18 cellular contexts compared by ENCODE assay signal in genomic region chr9:104142799-104143553, GRCh38. TPM values are rescaled to one million over a fixed set of nuclear protein-coding genes. Genes with fewer than 3 reads are reported as not detected.
DNase-seq lines count a peak whose midpoint lies in the region; ATAC-seq, FAIRE-seq and TF ChIP-seq lines count a peak whose summit lies in the region.
"Had no signal": no experiment of that assay in that cellular context is flagged by ENCODE, and none has a peak within 500 bp of the region (broad histone marks: within the 10 kb centered on the region; RNA-seq: fewer than 3 reads in every experiment).

No MANE protein-coding gene starts in this region.

- H3K4me1 ChIP-seq in neuronal stem cell (ENCODE audit: control insufficient read depth in 2 of 2, insufficient read depth in 1 of 2, low read depth in 1 of 2, low read length in 2 of 2) (no peaks in the 10 kb centered on the region), ascending aorta (no peaks in the 10 kb centered on the region), heart right ventricle (no peaks in the 10 kb centered on the region)
- H3K4me1 ChIP-seq: HAP-1 had no signal

- H3K9me3 ChIP-seq in neuronal stem cell (replicated peaks in 1 of 2; ENCODE audit: control insufficient read depth in 2 of 2, insufficient read depth in 1 of 2, low read depth in 1 of 2, low read length in 2 of 2) (no peaks in the 10 kb centered on the region), ascending aorta (no peaks in the 10 kb centered on the region), heart right ventricle (no peaks in the 10 kb centered on the region)
- H3K9me3 ChIP-seq: HAP-1 had no signal

- no peaks in the 10 kb centered on the region for H3K79me1 ChIP-seq in neuronal stem cell (ENCODE audit: low read depth, low read length)

- H2BK12ac ChIP-seq in neuronal stem cell (ENCODE audit: low read length): no peak overlapping the region

- H3K4me3 ChIP-seq in neuronal stem cell (ENCODE audit: low read length in 2 of 2): no peak overlapping the region
- no peak overlapping the region for H3K4me3 ChIP-seq in ascending aorta
- H3K4me3 ChIP-seq in heart right ventricle: no peak overlapping the region
- H3K4me3 ChIP-seq: GM12878, GM23338, HAP-1 had no signal

- intact Hi-C loops in ascending aorta (cut with DNase I) (no loop called here), heart right ventricle (cut with DNase I) (no loop called here)

- DNase-seq in activated CD8-positive, alpha-beta memory T cell treated with anti-CD3 and anti-CD28 coated beads, Interleukin-2, amount 10 ng/mL, durations not matched to agents 7 days and 5 days: peak; percentile 39
- DNase-seq in activated CD8-positive, alpha-beta memory T cell treated with anti-CD3 and anti-CD28 coated beads, Interleukin-2, amount 50 U/mL, for 4 hours: no peak
- DNase-seq in H54 (ENCODE audit: insufficient read length, low spot score) (no peak), UCSD-AML1 (lab: John Stamatoyannopoulos, UW; ENCODE audit: unreplicated experiment) (peak; percentile 5), neuronal stem cell (ENCODE audit: low spot score) (no peak), ascending aorta (ENCODE audit: low spot score in 2 of 2) (no peak), heart right ventricle (no peak), COLO829 (ENCODE audit: low spot score) (no peak)
- DNase-seq: ACHN; C1 segment of cervical spinal cord; CD4-positive, alpha-beta T cell; DMS79 had no signal

- no peak overlapping the region for H2BK15ac ChIP-seq in neuronal stem cell (ENCODE audit: low read length)

- H3K18ac ChIP-seq in neuronal stem cell (ENCODE audit: low read length): no peak overlapping the region

- peak overlapping the region; percentile 12 for H3K9ac ChIP-seq in neuronal stem cell (ENCODE audit: low read depth, low read length, poor library complexity)

- H3K27me3 ChIP-seq in neuronal stem cell (ENCODE audit: control insufficient read depth in 3 of 3, insufficient read depth in 3 of 3, low read depth in 1 of 3, low read length in 3 of 3) (no peaks in the 10 kb centered on the region), ascending aorta (no peaks in the 10 kb centered on the region), heart right ventricle (no peaks in the 10 kb centered on the region)

- FAIRE-seq in H54 (lab: Jason Lieb, UNC): peak; percentile 43
- FAIRE-seq: GM12878, HepG2, HTR-8/SVneo had no signal

- H3K36me3 ChIP-seq in neuronal stem cell (replicated peaks in 1 of 2; ENCODE audit: control insufficient read depth in 2 of 2, insufficient read depth in 2 of 2, low read length in 2 of 2): peaks cover 1 to 56% of the 10 kb centered on the region in 2 donors
- H3K36me3 ChIP-seq in ascending aorta: no peaks in the 10 kb centered on the region
- H3K36me3 ChIP-seq in heart right ventricle: peaks cover 0 to 45% (median 0%) of the 10 kb centered on the region in 9 donors

- H3K27ac Mint-ChIP-seq in activated CD8-positive, alpha-beta memory T cell treated with anti-CD3 and anti-CD28 coated beads, Interleukin-2, amount 10 ng/mL, durations not matched to agents 7 days and 5 days: no peak overlapping the region
- H3K27ac Mint-ChIP-seq: B cell; CD4-positive, alpha-beta T cell; GM23338 had no signal

- H3K9me3 Mint-ChIP-seq in activated CD8-positive, alpha-beta memory T cell treated with anti-CD3 and anti-CD28 coated beads, Interleukin-2, amount 10 ng/mL, durations not matched to agents 7 days and 5 days (ENCODE audit: low read depth): no peaks in the 10 kb centered on the region
- H3K9me3 Mint-ChIP-seq: CD4-positive, alpha-beta T cell; GM23338 had no signal

- H3K27ac ChIP-seq in neuronal stem cell (replicated peaks; ENCODE audit: low read length) (no peak overlapping the region), ascending aorta (no peak overlapping the region), heart right ventricle (no peak overlapping the region)

- H3K4me3 Mint-ChIP-seq in activated CD8-positive, alpha-beta memory T cell treated with anti-CD3 and anti-CD28 coated beads, Interleukin-2, amount 10 ng/mL, durations not matched to agents 7 days and 5 days: no peak overlapping the region
- H3K4me3 Mint-ChIP-seq: B cell; CD4-positive, alpha-beta T cell; GM23338 had no signal

- TF ChIP-seq CTCF in ascending aorta (IDR thresholded peaks at IDR 0.05): no peak
- TF ChIP-seq CTCF in heart right ventricle (IDR thresholded peaks at IDR 0.05): no peak

- peaks cover 16% of the 10 kb centered on the region for H3K4me1 Mint-ChIP-seq in activated CD8-positive, alpha-beta memory T cell treated with anti-CD3 and anti-CD28 coated beads, Interleukin-2, amount 10 ng/mL, durations not matched to agents 7 days and 5 days
- H3K4me1 Mint-ChIP-seq: B cell, GM23338 had no signal

- no peak overlapping the region for H3K23ac ChIP-seq in neuronal stem cell (ENCODE audit: low read depth, low read length, poor library complexity)

- H3K4ac ChIP-seq in neuronal stem cell (ENCODE audit: low read length): no peak overlapping the region

- no CpG with 5 or more reads among the region's 3 CpGs for WGBS in neuronal stem cell (ENCODE audit: extremely low coverage in 2 of 2, insufficient read length in 2 of 2, insufficient replicate concordance in 1 of 2), 2 donors
- 96% methylated on average over 3 of the region's 3 CpGs for WGBS in heart right ventricle, 2 donors

- H4K8ac ChIP-seq in neuronal stem cell (ENCODE audit: low read depth, low read length): no peak overlapping the region

- no peak for ATAC-seq in activated CD8-positive, alpha-beta memory T cell treated with anti-CD3 and anti-CD28 coated beads, Interleukin-2, amount 10 ng/mL, durations not matched to agents 7 days and 5 days
- ATAC-seq in heart right ventricle: no peak
- ATAC-seq: GM12878, GM23338, HepG2 had no signal

- H2AK5ac ChIP-seq in neuronal stem cell (ENCODE audit: low read depth, low read length): no peak overlapping the region

- H2BK120ac ChIP-seq in neuronal stem cell (ENCODE audit: low read depth, low read length): no peak overlapping the region

- no peak overlapping the region for H2BK5ac ChIP-seq in neuronal stem cell (ENCODE audit: low read length)

- no peak for TF ChIP-seq POLR2A in H54 (IDR thresholded peaks at IDR 0.05; ENCODE audit: low read depth, low read length)

- no peak overlapping the region for H3K14ac ChIP-seq in neuronal stem cell (ENCODE audit: low read length)

- peaks cover 40% of the 10 kb centered on the region for H3K36me3 Mint-ChIP-seq in activated CD8-positive, alpha-beta memory T cell treated with anti-CD3 and anti-CD28 coated beads, Interleukin-2, amount 10 ng/mL, durations not matched to agents 7 days and 5 days

- H3K27me3 Mint-ChIP-seq in activated CD8-positive, alpha-beta memory T cell treated with anti-CD3 and anti-CD28 coated beads, Interleukin-2, amount 10 ng/mL, durations not matched to agents 7 days and 5 days: no peaks in the 10 kb centered on the region
- H3K27me3 Mint-ChIP-seq: B cell; CD4-positive, alpha-beta T cell had no signal

- CTCF ChIA-PET in activated CD8-positive, alpha-beta memory T cell treated with anti-CD3 and anti-CD28 coated beads, Interleukin-2, amount 10 ng/mL, durations not matched to agents 7 days and 5 days (lab: Charles Lee): no interaction called here

- H4K91ac ChIP-seq in neuronal stem cell (ENCODE audit: low read depth, low read length, poor library complexity): no peak overlapping the region

- no peak overlapping the region for H2AFZ ChIP-seq in neuronal stem cell (ENCODE audit: low read length)
- H2AFZ ChIP-seq: GM23338 had no signal

- H3K4me2 ChIP-seq in neuronal stem cell (ENCODE audit: insufficient read depth, low read length, poor library complexity, severe bottlenecking): no peak overlapping the region
- H3K4me2 ChIP-seq: GM23338 had no signal

RNA-seq across cellular contexts. Expression of gene SMC2, which starts 48.9 kb away (rescaled TPM):
- total RNA-seq in activated CD8-positive, alpha-beta memory T cell treated with anti-CD3 and anti-CD28 coated beads, Interleukin-2, amount 10 ng/mL, durations not matched to agents 7 days and 5 days: 10 to 100 TPM; 60.0 to 68.8 TPM
- 36.4 TPM for polyA plus RNA-seq in neuronal stem cell (2013, experiment 1 of 2)
- polyA plus RNA-seq in neuronal stem cell (2013, experiment 2 of 2): 37.1 TPM
- 2.4 TPM for total RNA-seq in ascending aorta
- 10 to 100 TPM in 8 of 10 donors, 1 to 10 TPM in 2; 7.6 to 22.2 (median 15.2) TPM for total RNA-seq in heart right ventricle
- polyA plus RNA-seq in heart right ventricle: 1 to 10 TPM; 1.9 to 4.0 TPM

Comparison
In these comparisons a context has a peak if more than half of its experiments do, and no peak if none do; other contexts are left out.
1. DNase-seq: peak in activated CD8-positive, alpha-beta memory T cell treated with anti-CD3 and anti-CD28 coated beads, Interleukin-2, amount 10 ng/mL, durations not matched to agents 7 days and 5 days (single experiment) and UCSD-AML1 (single experiment); none in activated CD8-positive, alpha-beta memory T cell treated with anti-CD3 and anti-CD28 coated beads, Interleukin-2, amount 50 U/mL, for 4 hours (single experiment), H54 (single experiment), neuronal stem cell (single experiment), ascending aorta (0 of 2), heart right ventricle (0 of 2) and COLO829 (single experiment).